Comparison of ENCODE assay signal across 15 cellular contexts in the genomic region with DNA sequence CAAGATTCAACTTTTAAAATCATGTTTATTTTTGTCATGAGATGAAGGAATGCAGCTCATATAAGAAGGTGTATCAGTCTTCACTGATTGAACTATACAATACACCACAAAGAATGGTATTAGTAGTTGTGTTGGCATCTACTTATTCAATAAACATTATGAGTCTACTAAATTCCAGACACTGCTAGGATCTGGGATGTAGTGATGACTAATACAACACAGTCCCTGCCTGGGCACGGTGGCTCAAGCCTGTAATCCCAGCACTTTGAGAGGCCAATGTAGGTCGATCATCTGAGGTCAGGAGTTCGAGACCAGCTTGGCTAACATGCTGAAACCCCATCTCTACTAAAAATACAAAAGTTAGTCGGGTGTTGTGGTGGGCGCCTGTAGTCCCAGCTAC.
"Had no signal": no experiment of that assay in that cellular context is flagged by ENCODE, and none has a peak within 500 bp of the region (broad histone marks: within the 10 kb centered on the region; RNA-seq: fewer than 3 reads in every experiment).

No MANE protein-coding gene starts in this region.

- H3K27ac ChIP-seq: hepatocyte, lower lobe of right lung, pancreas, testis had no signal

- DNase-seq: activated CD4-positive, alpha-beta T cell treated with anti-CD3 and anti-CD28 coated beads for 1 hour; activated CD4-positive, alpha-beta T cell treated with anti-CD3 and anti-CD28 coated beads, Interleukin-2, amount 50 U/mL, for 48 hours; activated CD8-positive, alpha-beta memory T cell treated with anti-CD3 and anti-CD28 coated beads, Interleukin-2, amount 10 ng/mL, durations not matched to agents 7 days and 5 days; activated effector memory CD4-positive, alpha-beta T cell treated with anti-CD3 and anti-CD28 coated beads, Interleukin-2, amount 50 U/mL, for 16 hours; activated T-cell treated with anti-CD3 and anti-CD28 coated beads, Interleukin-2, amount 50 U/mL, for 24 hours; amniotic stem cell; kidney glomerular epithelial cell; lower lobe of right lung; naive B cell; pancreas; stimulated activated CD4-positive, alpha-beta T cell treated with anti-CD3 and anti-CD28 coated beads, Interleukin-15, amount 100 ng/mL, for 24 hours; stimulated activated CD4-positive, alpha-beta T cell treated with anti-CD3 and anti-CD28 coated beads, Interleukin-4, amount 100 ng/mL, for 4 hours; stimulated activated naive CD8-positive, alpha-beta T cell treated with anti-CD3 and anti-CD28 coated beads, Interleukin-15, amount 100 ng/mL, for 72 hours; testis had no signal

- FAIRE-seq: pancreas had no signal
